In the genomic region with DNA sequence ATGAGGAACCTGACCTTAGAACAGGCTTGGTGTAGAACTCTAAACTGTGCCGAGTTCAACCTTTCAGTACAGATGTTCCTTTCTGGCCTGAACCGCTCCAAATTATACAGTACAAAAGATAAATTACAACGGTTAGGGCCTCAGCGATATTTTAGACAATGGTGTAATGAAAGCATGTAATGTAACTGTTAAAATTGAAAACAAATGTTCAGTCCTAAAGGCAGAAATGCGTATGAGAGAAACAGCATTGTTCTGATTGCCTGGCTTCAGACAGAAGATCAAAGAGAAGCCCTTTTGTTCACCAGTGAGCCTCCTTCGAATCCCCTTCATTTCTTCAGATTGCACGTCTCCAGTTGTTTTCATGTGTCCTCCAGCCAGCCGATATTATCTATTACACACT, we compare ENCODE assay signal across 21 cellular contexts.
"Had no signal": no experiment of that assay in that cellular context is flagged by ENCODE, and none has a peak within 500 bp of the region (broad histone marks: within the 10 kb centered on the region; RNA-seq: fewer than 3 reads in every experiment).

No MANE protein-coding gene starts in this region.

- H3K4me3 ChIP-seq: lower lobe of right lung, prostate gland, sigmoid colon, transverse colon had no signal

- H3K36me3 ChIP-seq: lower lobe of right lung, prostate gland, sigmoid colon, transverse colon had no signal

- H3K36me3 Mint-ChIP-seq: activated naive CD8-positive, alpha-beta T cell treated with anti-CD3 and anti-CD28 coated beads for 36 hours; naive thymus-derived CD4-positive, alpha-beta T cell had no signal

- H3K27ac ChIP-seq: lower lobe of right lung, prostate gland, sigmoid colon, transverse colon had no signal

- ATAC-seq: activated CD8-positive, alpha-beta T cell treated with anti-CD3 and anti-CD28 coated beads for 36 hours; activated T-cell treated with anti-CD3 and anti-CD28 coated beads, Interleukin-2, amount 50 U/mL, for 72 hours; lower lobe of right lung; naive thymus-derived CD4-positive, alpha-beta T cell had no signal

- H3K4me1 Mint-ChIP-seq: activated naive CD8-positive, alpha-beta T cell treated with anti-CD3 and anti-CD28 coated beads for 36 hours; naive thymus-derived CD4-positive, alpha-beta T cell had no signal

- DNase-seq: activated CD8-positive, alpha-beta memory T cell treated with anti-CD3 and anti-CD28 coated beads, Interleukin-2, amount 50 U/mL, for 4 hours; activated CD8-positive, alpha-beta T cell treated with anti-CD3 and anti-CD28 coated beads for 36 hours; activated gamma-delta T cell treated with Interleukin-2 at 50 U/mL for 16 hours; activated naive CD8-positive, alpha-beta T cell treated with anti-CD3 and anti-CD28 coated beads for 36 hours; activated T-cell treated with anti-CD3 and anti-CD28 coated beads, Interleukin-2, amount 50 U/mL, for 72 hours; anterior cingulate cortex; cerebellar nuclear complex; endodermal cell; erythroblast; left cardiac atrium; lower lobe of right lung; midbrain; naive thymus-derived CD4-positive, alpha-beta T cell; sigmoid colon; stimulated activated CD4-positive, alpha-beta T cell treated with anti-CD3 and anti-CD28 coated beads, Interleukin-12 subunit alpha, Interleukin-12 subunit beta, amount 100 ng/mL, for 4 hours; stimulated activated naive CD4-positive, alpha-beta T cell; substantia nigra; T-helper 2 cell; transverse colon had no signal

- H3K27me3 ChIP-seq: sigmoid colon, transverse colon had no signal

- H3K27me3 Mint-ChIP-seq: activated naive CD8-positive, alpha-beta T cell treated with anti-CD3 and anti-CD28 coated beads for 36 hours; dendritic cell treated with granulocyte-macrophage colony-stimulating factor and Interleukin-4, amounts not matched to agents 40 ng/mL and 50 ng/mL, for 4 days; naive thymus-derived CD4-positive, alpha-beta T cell had no signal

- H3K4me1 ChIP-seq: lower lobe of right lung, prostate gland, sigmoid colon, transverse colon had no signal

- H3K27ac Mint-ChIP-seq: activated CD8-positive, alpha-beta T cell treated with anti-CD3 and anti-CD28 coated beads for 36 hours; activated naive CD8-positive, alpha-beta T cell treated with anti-CD3 and anti-CD28 coated beads for 36 hours; activated T-cell treated with anti-CD3 and anti-CD28 coated beads, Interleukin-2, amount 50 U/mL, for 72 hours; dendritic cell treated with granulocyte-macrophage colony-stimulating factor and Interleukin-4, amounts not matched to agents 40 ng/mL and 50 ng/mL, for 4 days; endodermal cell; naive thymus-derived CD4-positive, alpha-beta T cell had no signal

- H3K9me3 Mint-ChIP-seq: activated CD8-positive, alpha-beta T cell treated with anti-CD3 and anti-CD28 coated beads for 36 hours; activated naive CD8-positive, alpha-beta T cell treated with anti-CD3 and anti-CD28 coated beads for 36 hours; activated T-cell treated with anti-CD3 and anti-CD28 coated beads, Interleukin-2, amount 50 U/mL, for 72 hours; dendritic cell treated with granulocyte-macrophage colony-stimulating factor and Interleukin-4, amounts not matched to agents 40 ng/mL and 50 ng/mL, for 4 days; endodermal cell had no signal

- H3K9me3 ChIP-seq: lower lobe of right lung, prostate gland, sigmoid colon, transverse colon had no signal

- H3K4me3 Mint-ChIP-seq: activated CD8-positive, alpha-beta T cell treated with anti-CD3 and anti-CD28 coated beads for 36 hours; activated naive CD8-positive, alpha-beta T cell treated with anti-CD3 and anti-CD28 coated beads for 36 hours; activated T-cell treated with anti-CD3 and anti-CD28 coated beads, Interleukin-2, amount 50 U/mL, for 72 hours; dendritic cell treated with granulocyte-macrophage colony-stimulating factor and Interleukin-4, amounts not matched to agents 40 ng/mL and 50 ng/mL, for 4 days; endodermal cell; naive thymus-derived CD4-positive, alpha-beta T cell had no signal
